39 cellular contexts compared by ENCODE assay signal in the genomic region with DNA sequence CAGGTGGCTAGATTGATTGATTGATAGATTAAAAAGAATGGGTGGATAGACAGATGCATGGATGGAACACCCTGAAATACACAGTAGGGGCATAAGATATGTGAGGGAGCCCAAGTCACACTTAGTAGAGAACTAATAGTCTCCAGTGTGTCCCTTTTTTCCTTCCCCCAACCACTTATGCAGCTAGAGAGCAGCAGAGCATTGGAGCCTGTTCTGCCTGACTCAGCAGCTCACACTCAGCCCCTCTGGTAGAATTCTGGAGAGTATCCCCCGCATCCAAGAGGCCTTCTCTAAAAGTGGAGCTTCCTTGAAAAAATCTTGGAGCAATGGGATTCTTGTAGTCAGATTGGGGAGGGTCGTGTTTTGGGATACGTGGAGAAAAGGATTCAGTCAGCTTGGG. TPM values are rescaled to one million over a fixed set of nuclear protein-coding genes. Genes with fewer than 3 reads are reported as not detected.
"Had no signal": no experiment of that assay in that cellular context is flagged by ENCODE, and none has a peak within 500 bp of the region (broad histone marks: within the 10 kb centered on the region; RNA-seq: fewer than 3 reads in every experiment).

No MANE protein-coding gene starts in this region.

- H3K4me3 ChIP-seq: MG63 had no signal

- H3K36me3 ChIP-seq: MG63 had no signal

- DNase-seq: Karpas-422, Kasumi-1, MG63, MM.1S, MV-4-11, NCI-H1048, NCI-H1092, NCI-H1092 treated with DMSO at 0.1 percent for 48 hours, NCI-H1105, NCI-H1105 treated with DMSO at 0.1 percent for 48 hours, NCI-H1417, NCI-H1417 treated with DMSO at 0.1 percent for 48 hours, NCI-H1436, NCI-H1436 treated with DMSO at 0.1 percent for 48 hours, NCI-H146, NCI-H1694, NCI-H1694 treated with DMSO at 0.1 percent for 48 hours, NCI-H187, NCI-H187 treated with DMSO at 0.1 percent for 48 hours, NCI-H2029, NCI-H2029 treated with DMSO at 0.1 percent for 48 hours, NCI-H2081, NCI-H2081 treated with DMSO at 0.1 percent for 48 hours, NCI-H2107, NCI-H2171, NCI-H2171 treated with DMSO at 0.1 percent for 48 hours, NCI-H2227 treated with DMSO at 0.1 percent for 48 hours, NCI-H226, NCI-H345, NCI-H446, NCI-H446 treated with DMSO at 0.1 percent for 48 hours, NCI-H510A, NCI-H510A treated with DMSO at 0.1 percent for 48 hours, NCI-H524, NCI-H524 treated with DMSO at 0.1 percent for 48 hours had no signal

- H3K9me3 ChIP-seq: MG63 had no signal

RNA-seq across cellular contexts. Expression of a gene that starts 20.5 kb away (rescaled TPM):
- total RNA-seq: LHCN-M2, M059J, MCF 10A, NCI-H460 had no signal
